ENCODE assay signal across 1 cellular context in the genomic region with DNA sequence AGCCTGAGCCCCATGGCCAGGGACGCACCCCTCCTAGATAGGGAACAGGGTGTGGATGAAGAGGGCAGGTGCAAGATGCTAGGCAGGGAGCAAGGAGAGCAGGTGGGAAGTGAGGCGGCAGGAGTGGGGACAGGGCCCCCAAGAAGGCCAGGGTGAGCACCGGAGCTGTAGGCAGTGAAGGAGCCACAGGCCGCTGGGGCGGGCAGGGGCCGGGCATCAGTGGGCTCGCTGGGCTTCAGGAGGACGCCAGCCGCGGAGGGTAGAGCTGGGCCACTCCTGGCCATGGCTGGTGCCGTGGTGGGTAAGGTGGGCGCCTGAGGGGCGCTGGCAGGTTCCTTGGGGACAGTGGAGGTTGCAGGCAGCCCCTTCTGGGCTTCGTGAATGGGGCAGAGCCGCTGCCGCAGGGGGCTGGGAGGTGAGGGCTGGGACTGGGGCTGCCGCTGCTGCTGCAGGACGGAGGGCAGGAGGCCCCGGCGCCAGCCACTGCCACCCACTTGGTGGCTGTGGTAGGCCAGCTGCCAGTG.
TF ChIP-seq lines count a peak whose summit lies in the region.

No MANE protein-coding gene starts in this region.

TF ChIP-seq in H1, 55 proteins besides CTCF, POLR2A, EP300 and RAD21:
- TF ChIP-seq POLR2AphosphoS5 (IDR thresholded peaks at IDR 0.05; ENCODE audit: low read depth, low read length), result no peak
- TF ChIP-seq BACH1 (IDR thresholded peaks at IDR 0.05; ENCODE audit: low read length), result no peak
- no peak for TF ChIP-seq BRCA1 (IDR thresholded peaks at IDR 0.05; ENCODE audit: low read depth, low read length)
- no peak for TF ChIP-seq HDAC6 (IDR thresholded peaks at IDR 0.05; ENCODE audit: low read depth, low read length)
TF ChIP-seq in H1: peak in this region for 0.
